ENCODE assay signal across 9 cellular contexts in the genomic region with DNA sequence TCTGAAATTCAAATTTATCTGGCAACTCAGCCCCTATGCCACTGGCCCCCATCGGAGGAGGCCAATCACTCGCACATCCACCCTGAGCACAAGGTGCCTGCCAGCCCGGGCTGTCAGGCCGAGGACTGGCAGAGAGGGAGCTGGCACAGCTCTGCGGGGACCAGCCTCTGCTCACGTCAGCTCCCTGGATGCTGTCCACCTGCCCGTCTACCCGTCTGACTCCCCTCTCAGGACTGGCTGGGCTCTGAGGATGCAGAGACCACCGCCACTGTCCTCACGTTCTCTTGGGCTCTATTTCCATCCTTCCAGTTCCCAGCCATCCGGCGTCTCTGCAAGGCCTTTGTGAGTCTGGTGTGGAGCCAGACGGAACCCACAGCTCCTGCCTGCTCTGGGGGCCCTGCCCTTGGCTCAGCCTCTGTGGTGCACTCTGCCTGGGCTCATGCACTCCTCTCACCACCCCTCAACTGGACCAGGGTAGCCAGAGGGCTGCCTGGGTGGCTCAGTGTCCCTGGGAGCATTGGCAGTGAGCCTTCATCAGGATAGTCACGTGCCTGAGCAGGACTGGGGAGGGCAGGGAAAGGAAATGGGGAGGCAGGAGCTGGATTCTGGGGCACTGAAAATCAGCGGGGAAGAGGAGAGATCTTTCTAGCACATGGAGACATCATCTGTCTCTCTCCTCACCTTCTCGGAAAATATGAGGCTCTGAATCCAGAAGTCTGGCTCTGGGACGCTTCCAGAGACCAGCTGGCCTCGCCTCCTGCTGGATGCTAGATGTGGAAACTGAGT.
"Had no signal": no experiment of that assay in that cellular context is flagged by ENCODE, and none has a peak within 500 bp of the region (broad histone marks: within the 10 kb centered on the region; RNA-seq: fewer than 3 reads in every experiment).

No MANE protein-coding gene starts in this region.

- H3K4me1 ChIP-seq: colonic mucosa, lower lobe of right lung had no signal

- H3K9me3 ChIP-seq: colonic mucosa, esophagus muscularis mucosa, lower lobe of right lung, tibial artery had no signal

- H3K36me3 ChIP-seq: brain microvascular endothelial cell, colonic mucosa, esophagus muscularis mucosa, lower lobe of right lung, tibial artery had no signal

- DNase-seq: central memory CD4-positive, alpha-beta T cell; occipital lobe had no signal

- H3K27ac ChIP-seq: brain microvascular endothelial cell, colonic mucosa, esophagus muscularis mucosa, lower lobe of right lung, tibial artery, VCaP had no signal

- H3K27me3 ChIP-seq: colonic mucosa, dorsolateral prefrontal cortex, esophagus muscularis mucosa had no signal

- H3K4me3 ChIP-seq: colonic mucosa, dorsolateral prefrontal cortex, esophagus muscularis mucosa, lower lobe of right lung, tibial artery had no signal
